Comparison of ENCODE assay signal across 1 cellular context in genomic region chr1:3355089-3355488, GRCh38.
TF ChIP-seq lines count a peak whose summit lies in the region.

No MANE protein-coding gene starts in this region.

TF ChIP-seq in HEK293, 187 proteins besides CTCF, POLR2A, EP300 and RAD21 (continued from another document):
- TF ChIP-seq, protein P1, sequence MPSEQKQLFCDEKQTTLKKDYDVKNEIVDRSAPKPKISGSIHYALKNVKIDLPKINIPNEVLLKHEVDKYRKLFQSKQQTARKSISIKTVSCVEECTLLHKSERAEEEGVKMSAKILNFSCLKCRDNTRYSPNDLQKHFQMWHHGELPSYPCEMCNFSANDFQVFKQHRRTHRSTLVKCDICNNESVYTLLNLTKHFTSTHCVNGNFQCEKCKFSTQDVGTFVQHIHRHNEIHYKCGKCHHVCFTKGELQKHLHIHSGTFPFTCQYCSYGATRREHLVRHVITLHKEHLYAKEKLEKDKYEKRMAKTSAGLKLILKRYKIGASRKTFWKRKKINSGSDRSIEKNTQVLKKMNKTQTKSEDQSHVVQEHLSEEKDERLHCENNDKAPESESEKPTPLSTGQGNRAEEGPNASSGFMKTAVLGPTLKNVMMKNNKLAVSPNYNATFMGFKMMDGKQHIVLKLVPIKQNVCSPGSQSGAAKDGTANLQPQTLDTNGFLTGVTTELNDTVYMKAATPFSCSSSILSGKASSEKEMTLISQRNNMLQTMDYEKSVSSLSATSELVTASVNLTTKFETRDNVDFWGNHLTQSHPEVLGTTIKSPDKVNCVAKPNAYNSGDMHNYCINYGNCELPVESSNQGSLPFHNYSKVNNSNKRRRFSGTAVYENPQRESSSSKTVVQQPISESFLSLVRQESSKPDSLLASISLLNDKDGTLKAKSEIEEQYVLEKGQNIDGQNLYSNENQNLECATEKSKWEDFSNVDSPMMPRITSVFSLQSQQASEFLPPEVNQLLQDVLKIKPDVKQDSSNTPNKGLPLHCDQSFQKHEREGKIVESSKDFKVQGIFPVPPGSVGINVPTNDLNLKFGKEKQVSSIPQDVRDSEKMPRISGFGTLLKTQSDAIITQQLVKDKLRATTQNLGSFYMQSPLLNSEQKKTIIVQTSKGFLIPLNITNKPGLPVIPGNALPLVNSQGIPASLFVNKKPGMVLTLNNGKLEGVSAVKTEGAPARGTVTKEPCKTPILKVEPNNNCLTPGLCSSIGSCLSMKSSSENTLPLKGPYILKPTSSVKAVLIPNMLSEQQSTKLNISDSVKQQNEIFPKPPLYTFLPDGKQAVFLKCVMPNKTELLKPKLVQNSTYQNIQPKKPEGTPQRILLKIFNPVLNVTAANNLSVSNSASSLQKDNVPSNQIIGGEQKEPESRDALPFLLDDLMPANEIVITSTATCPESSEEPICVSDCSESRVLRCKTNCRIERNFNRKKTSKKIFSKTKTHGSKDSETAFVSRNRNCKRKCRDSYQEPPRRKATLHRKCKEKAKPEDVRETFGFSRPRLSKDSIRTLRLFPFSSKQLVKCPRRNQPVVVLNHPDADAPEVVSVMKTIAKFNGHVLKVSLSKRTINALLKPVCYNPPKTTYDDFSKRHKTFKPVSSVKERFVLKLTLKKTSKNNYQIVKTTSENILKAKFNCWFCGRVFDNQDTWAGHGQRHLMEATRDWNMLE (tag by site-specific recombination; conservative IDR thresholded peaks at IDR 0.05; ENCODE audit: low read depth), result no peak
- TF ChIP-seq, protein P2, sequence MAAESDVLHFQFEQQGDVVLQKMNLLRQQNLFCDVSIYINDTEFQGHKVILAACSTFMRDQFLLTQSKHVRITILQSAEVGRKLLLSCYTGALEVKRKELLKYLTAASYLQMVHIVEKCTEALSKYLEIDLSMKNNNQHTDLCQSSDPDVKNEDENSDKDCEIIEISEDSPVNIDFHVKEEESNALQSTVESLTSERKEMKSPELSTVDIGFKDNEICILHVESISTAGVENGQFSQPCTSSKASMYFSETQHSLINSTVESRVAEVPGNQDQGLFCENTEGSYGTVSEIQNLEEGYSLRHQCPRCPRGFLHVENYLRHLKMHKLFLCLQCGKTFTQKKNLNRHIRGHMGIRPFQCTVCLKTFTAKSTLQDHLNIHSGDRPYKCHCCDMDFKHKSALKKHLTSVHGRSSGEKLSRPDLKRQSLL (tag by site-specific recombination; IDR thresholded peaks at IDR 0.05), result no peak
- TF ChIP-seq, protein P3, sequence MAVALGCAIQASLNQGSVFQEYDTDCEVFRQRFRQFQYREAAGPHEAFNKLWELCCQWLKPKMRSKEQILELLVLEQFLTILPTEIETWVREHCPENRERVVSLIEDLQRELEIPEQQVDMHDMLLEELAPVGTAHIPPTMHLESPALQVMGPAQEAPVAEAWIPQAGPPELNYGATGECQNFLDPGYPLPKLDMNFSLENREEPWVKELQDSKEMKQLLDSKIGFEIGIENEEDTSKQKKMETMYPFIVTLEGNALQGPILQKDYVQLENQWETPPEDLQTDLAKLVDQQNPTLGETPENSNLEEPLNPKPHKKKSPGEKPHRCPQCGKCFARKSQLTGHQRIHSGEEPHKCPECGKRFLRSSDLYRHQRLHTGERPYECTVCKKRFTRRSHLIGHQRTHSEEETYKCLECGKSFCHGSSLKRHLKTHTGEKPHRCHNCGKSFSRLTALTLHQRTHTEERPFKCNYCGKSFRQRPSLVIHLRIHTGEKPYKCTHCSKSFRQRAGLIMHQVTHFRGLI (tag by site-specific recombination; IDR thresholded peaks at IDR 0.05), result no peak
- TF ChIP-seq ZNF366 (tag by site-specific recombination; conservative IDR thresholded peaks at IDR 0.05) (no peak), ZNF133 (tag by site-specific recombination; IDR thresholded peaks at IDR 0.05) (no peak), ZBTB48 (tag by site-specific recombination; IDR thresholded peaks at IDR 0.05) (no peak), BCL11B (tag by site-specific recombination; IDR thresholded peaks at IDR 0.05; ENCODE audit: low read depth) (no peak), EGR2 (tag by site-specific recombination; IDR thresholded peaks at IDR 0.05; ENCODE audit: low read depth) (no peak)
